ENCODE assay signal across 2 cellular contexts in genomic region chr17:71378036-71378435, GRCh38.
TF ChIP-seq lines count a peak whose summit lies in the region.

No MANE protein-coding gene starts in this region.

TF ChIP-seq in GM23338, 12 proteins besides CTCF, POLR2A, EP300 and RAD21:
- no peak for TF ChIP-seq JUNB (IDR thresholded peaks at IDR 0.05; ENCODE audit: unreplicated experiment)
- no peak for TF ChIP-seq STAT1 (IDR thresholded peaks at IDR 0.05; ENCODE audit: unreplicated experiment)
- TF ChIP-seq EZH2phosphoT487 (IDR thresholded peaks at IDR 0.05; ENCODE audit: unreplicated experiment): no peak
- TF ChIP-seq REST (IDR thresholded peaks at IDR 0.05; ENCODE audit: unreplicated experiment): no peak

TF ChIP-seq in H1, 55 proteins besides CTCF, POLR2A, EP300 and RAD21:
- TF ChIP-seq RFX5 (IDR thresholded peaks at IDR 0.05; ENCODE audit: borderline replicate concordance, low read depth, low read length): no peak
- no peak for TF ChIP-seq RNF2 (IDR thresholded peaks at IDR 0.05; ENCODE audit: borderline replicate concordance, low read depth, low read length, missing control alignments, poor library complexity, severe bottlenecking)
- no peak for TF ChIP-seq RBBP5 (IDR thresholded peaks at IDR 0.05; ENCODE audit: borderline replicate concordance, low read depth, low read length)
- no peak for TF ChIP-seq CHD7 (IDR thresholded peaks at IDR 0.05; ENCODE audit: insufficient replicate concordance, low read length)
- no peak for TF ChIP-seq EZH2 (IDR thresholded peaks at IDR 0.05; ENCODE audit: low read depth, low read length, severe bottlenecking)
- no peak for TF ChIP-seq PHF8 (conservative IDR thresholded peaks at IDR 0.05; ENCODE audit: low read depth, low read length)
- no peak for TF ChIP-seq MAFK (IDR thresholded peaks at IDR 0.05; ENCODE audit: low read depth, low read length)
- TF ChIP-seq KDM4A (IDR thresholded peaks at IDR 0.05; ENCODE audit: low read depth, low read length, severe bottlenecking): no peak
- no peak for TF ChIP-seq BCL11A (IDR thresholded peaks at IDR 0.05; ENCODE audit: low read depth in 2 of 2, low read length in 2 of 2)
